1 cellular context compared by ENCODE assay signal in genomic region chr5:68287976-68288755, GRCh38.
TF ChIP-seq lines count a peak whose summit lies in the region.

No MANE protein-coding gene starts in this region.

TF ChIP-seq in WTC11, 78 proteins besides CTCF, POLR2A, EP300 and RAD21 (continued from another document):
- TF ChIP-seq ZNF512 (CRISPR knock-in tag; IDR thresholded peaks at IDR 0.05; ENCODE audit: borderline replicate concordance), result no peak
- TF ChIP-seq CDX4 (CRISPR knock-in tag; IDR thresholded peaks at IDR 0.05; ENCODE audit: borderline replicate concordance), result no peak
- TF ChIP-seq JAZF1 (CRISPR knock-in tag; IDR thresholded peaks at IDR 0.05), result no peak
- TF ChIP-seq AFF4 (CRISPR knock-in tag; IDR thresholded peaks at IDR 0.05; ENCODE audit: borderline replicate concordance), result no peak
- no peak for TF ChIP-seq ZNF532 (CRISPR knock-in tag; IDR thresholded peaks at IDR 0.05; ENCODE audit: borderline replicate concordance)
- TF ChIP-seq RORB (CRISPR knock-in tag; IDR thresholded peaks at IDR 0.05), result no peak
- TF ChIP-seq NR2C2 (CRISPR knock-in tag; IDR thresholded peaks at IDR 0.05), result no peak
- no peak for TF ChIP-seq JUN (CRISPR knock-in tag; IDR thresholded peaks at IDR 0.05)
- TF ChIP-seq CREM (CRISPR knock-in tag; IDR thresholded peaks at IDR 0.05), result peak; percentile 48; the same call in 1 of the 2 replicates
- TF ChIP-seq EMX1 (CRISPR knock-in tag; IDR thresholded peaks at IDR 0.05), result no peak
- TF ChIP-seq FOXP1 (CRISPR knock-in tag; IDR thresholded peaks at IDR 0.05; ENCODE audit: borderline replicate concordance), result peak; percentile 57; the same call in 1 of the 2 replicates
- 0 out of 2 replicates have a peak, but pooled peaks have one; percentile 34 for TF ChIP-seq SP1 (CRISPR knock-in tag; conservative IDR thresholded peaks at IDR 0.05)
- no peak for TF ChIP-seq IRF1 (CRISPR knock-in tag; IDR thresholded peaks at IDR 0.05)
- no peak for TF ChIP-seq TEAD1 (CRISPR knock-in tag; IDR thresholded peaks at IDR 0.05)
TF ChIP-seq in WTC11: peak in this region for 4.
